1 cellular context compared by ENCODE assay signal in the genomic region with DNA sequence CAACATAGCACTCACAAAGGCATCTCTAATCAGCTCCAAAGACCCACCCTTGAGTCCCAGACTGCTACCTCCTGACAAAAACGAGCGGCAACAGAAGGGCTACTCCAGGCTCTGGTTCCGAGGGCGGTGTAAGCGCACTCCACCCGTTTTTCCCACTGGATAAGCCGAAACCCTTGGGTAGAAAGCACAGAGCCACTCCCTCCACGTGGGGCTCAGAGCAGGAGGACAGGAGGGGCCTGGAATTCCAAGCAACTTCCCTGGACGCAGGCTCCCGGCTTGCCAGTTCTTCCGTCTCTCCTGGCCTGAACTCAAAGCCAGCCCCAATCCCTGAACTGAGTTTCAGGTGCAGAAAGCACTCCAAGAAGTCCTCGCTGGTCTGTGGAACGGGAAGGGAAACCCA.
TF ChIP-seq lines count a peak whose summit lies in the region.

No MANE protein-coding gene starts in this region.

TF ChIP-seq in GM23338, 12 proteins besides CTCF, POLR2A, EP300 and RAD21 (continued from another document):
- TF ChIP-seq, protein P1, sequence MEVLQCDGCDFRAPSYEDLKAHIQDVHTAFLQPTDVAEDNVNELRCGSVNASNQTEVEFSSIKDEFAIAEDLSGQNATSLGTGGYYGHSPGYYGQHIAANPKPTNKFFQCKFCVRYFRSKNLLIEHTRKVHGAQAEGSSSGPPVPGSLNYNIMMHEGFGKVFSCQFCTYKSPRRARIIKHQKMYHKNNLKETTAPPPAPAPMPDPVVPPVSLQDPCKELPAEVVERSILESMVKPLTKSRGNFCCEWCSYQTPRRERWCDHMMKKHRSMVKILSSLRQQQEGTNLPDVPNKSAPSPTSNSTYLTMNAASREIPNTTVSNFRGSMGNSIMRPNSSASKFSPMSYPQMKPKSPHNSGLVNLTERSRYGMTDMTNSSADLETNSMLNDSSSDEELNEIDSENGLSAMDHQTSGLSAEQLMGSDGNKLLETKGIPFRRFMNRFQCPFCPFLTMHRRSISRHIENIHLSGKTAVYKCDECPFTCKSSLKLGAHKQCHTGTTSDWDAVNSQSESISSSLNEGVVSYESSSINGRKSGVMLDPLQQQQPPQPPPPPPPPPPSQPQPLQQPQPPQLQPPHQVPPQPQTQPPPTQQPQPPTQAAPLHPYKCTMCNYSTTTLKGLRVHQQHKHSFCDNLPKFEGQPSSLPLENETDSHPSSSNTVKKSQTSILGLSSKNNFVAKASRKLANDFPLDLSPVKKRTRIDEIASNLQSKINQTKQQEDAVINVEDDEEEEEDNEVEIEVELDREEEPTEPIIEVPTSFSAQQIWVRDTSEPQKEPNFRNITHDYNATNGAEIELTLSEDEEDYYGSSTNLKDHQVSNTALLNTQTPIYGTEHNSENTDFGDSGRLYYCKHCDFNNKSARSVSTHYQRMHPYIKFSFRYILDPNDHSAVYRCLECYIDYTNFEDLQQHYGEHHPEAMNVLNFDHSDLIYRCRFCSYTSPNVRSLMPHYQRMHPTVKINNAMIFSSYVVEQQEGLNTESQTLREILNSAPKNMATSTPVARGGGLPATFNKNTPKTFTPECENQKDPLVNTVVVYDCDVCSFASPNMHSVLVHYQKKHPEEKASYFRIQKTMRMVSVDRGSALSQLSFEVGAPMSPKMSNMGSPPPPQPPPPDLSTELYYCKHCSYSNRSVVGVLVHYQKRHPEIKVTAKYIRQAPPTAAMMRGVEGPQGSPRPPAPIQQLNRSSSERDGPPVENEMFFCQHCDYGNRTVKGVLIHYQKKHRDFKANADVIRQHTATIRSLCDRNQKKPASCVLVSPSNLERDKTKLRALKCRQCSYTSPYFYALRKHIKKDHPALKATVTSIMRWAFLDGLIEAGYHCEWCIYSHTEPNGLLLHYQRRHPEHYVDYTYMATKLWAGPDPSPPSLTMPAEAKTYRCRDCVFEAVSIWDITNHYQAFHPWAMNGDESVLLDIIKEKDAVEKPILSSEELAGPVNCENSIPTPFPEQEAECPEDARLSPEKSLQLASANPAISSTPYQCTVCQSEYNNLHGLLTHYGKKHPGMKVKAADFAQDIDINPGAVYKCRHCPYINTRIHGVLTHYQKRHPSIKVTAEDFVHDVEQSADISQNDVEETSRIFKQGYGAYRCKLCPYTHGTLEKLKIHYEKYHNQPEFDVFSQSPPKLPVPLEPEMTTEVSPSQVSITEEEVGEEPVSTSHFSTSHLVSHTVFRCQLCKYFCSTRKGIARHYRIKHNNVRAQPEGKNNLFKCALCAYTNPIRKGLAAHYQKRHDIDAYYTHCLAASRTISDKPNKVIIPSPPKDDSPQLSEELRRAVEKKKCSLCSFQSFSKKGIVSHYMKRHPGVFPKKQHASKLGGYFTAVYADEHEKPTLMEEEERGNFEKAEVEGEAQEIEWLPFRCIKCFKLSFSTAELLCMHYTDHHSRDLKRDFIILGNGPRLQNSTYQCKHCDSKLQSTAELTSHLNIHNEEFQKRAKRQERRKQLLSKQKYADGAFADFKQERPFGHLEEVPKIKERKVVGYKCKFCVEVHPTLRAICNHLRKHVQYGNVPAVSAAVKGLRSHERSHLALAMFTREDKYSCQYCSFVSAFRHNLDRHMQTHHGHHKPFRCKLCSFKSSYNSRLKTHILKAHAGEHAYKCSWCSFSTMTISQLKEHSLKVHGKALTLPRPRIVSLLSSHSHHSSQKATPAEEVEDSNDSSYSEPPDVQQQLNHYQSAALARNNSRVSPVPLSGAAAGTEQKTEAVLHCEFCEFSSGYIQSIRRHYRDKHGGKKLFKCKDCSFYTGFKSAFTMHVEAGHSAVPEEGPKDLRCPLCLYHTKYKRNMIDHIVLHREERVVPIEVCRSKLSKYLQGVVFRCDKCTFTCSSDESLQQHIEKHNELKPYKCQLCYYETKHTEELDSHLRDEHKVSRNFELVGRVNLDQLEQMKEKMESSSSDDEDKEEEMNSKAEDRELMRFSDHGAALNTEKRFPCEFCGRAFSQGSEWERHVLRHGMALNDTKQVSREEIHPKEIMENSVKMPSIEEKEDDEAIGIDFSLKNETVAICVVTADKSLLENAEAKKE (CRISPR knock-in tag; IDR thresholded peaks at IDR 0.05): no peak
- TF ChIP-seq ZNF114 (CRISPR knock-in tag; IDR thresholded peaks at IDR 0.05) (no peak), NANOG (IDR thresholded peaks at IDR 0.05; ENCODE audit: borderline replicate concordance) (no peak), CREB1 (CRISPR knock-in tag; IDR thresholded peaks at IDR 0.05; ENCODE audit: low read depth) (no peak)
- TF ChIP-seq, protein P2, sequence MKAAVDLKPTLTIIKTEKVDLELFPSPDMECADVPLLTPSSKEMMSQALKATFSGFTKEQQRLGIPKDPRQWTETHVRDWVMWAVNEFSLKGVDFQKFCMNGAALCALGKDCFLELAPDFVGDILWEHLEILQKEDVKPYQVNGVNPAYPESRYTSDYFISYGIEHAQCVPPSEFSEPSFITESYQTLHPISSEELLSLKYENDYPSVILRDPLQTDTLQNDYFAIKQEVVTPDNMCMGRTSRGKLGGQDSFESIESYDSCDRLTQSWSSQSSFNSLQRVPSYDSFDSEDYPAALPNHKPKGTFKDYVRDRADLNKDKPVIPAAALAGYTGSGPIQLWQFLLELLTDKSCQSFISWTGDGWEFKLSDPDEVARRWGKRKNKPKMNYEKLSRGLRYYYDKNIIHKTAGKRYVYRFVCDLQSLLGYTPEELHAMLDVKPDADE (IDR thresholded peaks at IDR 0.05): no peak
